Comparison of ENCODE assay signal across 8 cellular contexts in the genomic region with DNA sequence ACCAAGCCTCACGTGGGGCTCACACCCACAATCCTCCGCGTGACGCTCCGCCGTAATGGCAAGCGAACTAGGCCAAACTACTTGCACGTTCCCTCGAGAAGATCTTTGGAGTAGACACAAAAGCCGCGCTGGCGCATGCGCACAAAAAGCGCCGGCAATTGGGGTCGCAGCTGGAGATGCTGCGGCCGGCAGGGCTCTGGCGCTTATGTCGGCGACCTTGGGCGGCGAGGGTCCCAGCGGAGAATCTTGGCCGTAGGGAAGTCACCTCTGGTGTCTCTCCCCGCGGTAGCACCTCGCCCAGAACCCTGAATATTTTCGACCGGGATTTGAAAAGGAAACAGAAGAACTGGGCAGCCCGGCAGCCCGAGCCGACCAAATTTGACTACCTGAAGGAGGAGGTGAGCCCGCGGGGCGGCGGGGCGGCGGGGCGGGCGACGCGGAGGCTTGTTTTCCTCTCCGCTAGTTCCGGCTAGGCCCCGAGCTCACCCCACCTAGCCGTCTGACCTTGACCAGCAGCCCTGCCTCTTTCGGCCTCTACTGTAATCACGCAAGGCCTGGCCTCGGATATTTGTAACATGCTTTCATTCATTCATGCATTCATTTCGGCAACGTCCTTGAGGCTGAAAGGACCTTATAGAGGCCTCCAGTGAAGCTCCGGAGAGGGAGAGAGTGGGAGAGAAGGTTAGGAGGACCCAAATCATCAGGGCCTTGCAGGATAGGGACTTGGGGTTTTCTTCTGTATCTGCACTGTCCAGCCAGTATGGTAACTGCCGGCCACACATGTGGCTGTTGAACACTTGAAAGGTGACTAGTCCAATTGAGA. TPM values are rescaled to one million over a fixed set of nuclear protein-coding genes. Genes with fewer than 3 reads are reported as not detected.
A peak's percentile ranks its signal among the peaks of the same experiment; 100 is the strongest.
DNase-seq lines count a peak whose midpoint lies in the region; ATAC-seq, FAIRE-seq and TF ChIP-seq lines count a peak whose summit lies in the region.

A gene with protein sequence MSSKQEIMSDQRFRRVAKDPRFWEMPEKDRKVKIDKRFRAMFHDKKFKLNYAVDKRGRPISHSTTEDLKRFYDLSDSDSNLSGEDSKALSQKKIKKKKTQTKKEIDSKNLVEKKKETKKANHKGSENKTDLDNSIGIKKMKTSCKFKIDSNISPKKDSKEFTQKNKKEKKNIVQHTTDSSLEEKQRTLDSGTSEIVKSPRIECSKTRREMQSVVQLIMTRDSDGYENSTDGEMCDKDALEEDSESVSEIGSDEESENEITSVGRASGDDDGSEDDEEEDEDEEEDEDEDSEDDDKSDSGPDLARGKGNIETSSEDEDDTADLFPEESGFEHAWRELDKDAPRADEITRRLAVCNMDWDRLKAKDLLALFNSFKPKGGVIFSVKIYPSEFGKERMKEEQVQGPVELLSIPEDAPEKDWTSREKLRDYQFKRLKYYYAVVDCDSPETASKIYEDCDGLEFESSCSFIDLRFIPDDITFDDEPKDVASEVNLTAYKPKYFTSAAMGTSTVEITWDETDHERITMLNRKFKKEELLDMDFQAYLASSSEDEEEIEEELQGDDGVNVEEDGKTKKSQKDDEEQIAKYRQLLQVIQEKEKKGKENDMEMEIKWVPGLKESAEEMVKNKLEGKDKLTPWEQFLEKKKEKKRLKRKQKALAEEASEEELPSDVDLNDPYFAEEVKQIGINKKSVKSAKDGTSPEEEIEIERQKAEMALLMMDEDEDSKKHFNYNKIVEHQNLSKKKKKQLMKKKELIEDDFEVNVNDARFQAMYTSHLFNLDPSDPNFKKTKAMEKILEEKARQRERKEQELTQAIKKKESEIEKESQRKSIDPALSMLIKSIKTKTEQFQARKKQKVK (minus strand): TSS at position 27 of the 823 bp plus-strand sequence. CDS start 1,779 bp downstream, outside the sequence.
A gene with protein sequence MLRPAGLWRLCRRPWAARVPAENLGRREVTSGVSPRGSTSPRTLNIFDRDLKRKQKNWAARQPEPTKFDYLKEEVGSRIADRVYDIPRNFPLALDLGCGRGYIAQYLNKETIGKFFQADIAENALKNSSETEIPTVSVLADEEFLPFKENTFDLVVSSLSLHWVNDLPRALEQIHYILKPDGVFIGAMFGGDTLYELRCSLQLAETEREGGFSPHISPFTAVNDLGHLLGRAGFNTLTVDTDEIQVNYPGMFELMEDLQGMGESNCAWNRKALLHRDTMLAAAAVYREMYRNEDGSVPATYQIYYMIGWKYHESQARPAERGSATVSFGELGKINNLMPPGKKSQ (plus strand): TSS at position 136 of the 823 bp plus-strand sequence. CDS start 41 bp downstream, at position 177.

- H3K36me3 ChIP-seq in right atrium auricular region = peaks cover 31% of the 10 kb centered on the region
- H3K36me3 ChIP-seq in psoas muscle (ENCODE audit: insufficient read depth in 1 of 2, low read depth in 1 of 2) = peaks cover 12 to 64% of the 10 kb centered on the region in 2 donors

- peak within 1 kb of the TSS; percentile 60 to 75 for H3K4me3 ChIP-seq in right atrium auricular region
- peak within 1 kb of the TSS; percentile 98 for H3K4me3 ChIP-seq in psoas muscle

- FAIRE-seq in urothelium cell line (lab: Jason Lieb, UNC) = no peak

- DNase-seq in NCI-H187 (lab: John Stamatoyannopoulos, UW) (peak; percentile 42 to 72), T-helper 2 cell (peak; percentile 70 to 96 (median 89)), right atrium auricular region (ENCODE audit: low spot score) (peak; percentile 97), psoas muscle (peak; percentile 94 to 97), urothelium cell line (ENCODE audit: low spot score) (peak; percentile 91)

- H3K27me3 ChIP-seq in right atrium auricular region (no peaks in the 10 kb centered on the region), psoas muscle (ENCODE audit: insufficient read depth in 3 of 3, low read length in 2 of 3) (no peaks in the 10 kb centered on the region)

- peaks cover 0 to 33% of the 10 kb centered on the region in 2 donors for H3K4me1 ChIP-seq in right atrium auricular region
- H3K4me1 ChIP-seq in psoas muscle = peaks cover 36% of the 10 kb centered on the region

- whole genome bisulfite sequencing in psoas muscle, 3 donors = 0 to 1% (median 0%) methylated on average over 44 to 54 of the region's 54 CpGs

- H3K9me3 ChIP-seq in right atrium auricular region (no peaks in the 10 kb centered on the region), psoas muscle (no peaks in the 10 kb centered on the region)

- intact Hi-C loops in psoas muscle (cut with DNase I) = loop anchor here in 1 of 2 donors (1.0 kb wide), 1 partner anchor 16 kb away; no protein-coding TSS in a partner anchor

- TF ChIP-seq CTCF in right atrium auricular region (IDR thresholded peaks at IDR 0.05) (no peak), psoas muscle (IDR thresholded peaks at IDR 0.05) (peak; percentile 3)

- ATAC-seq in GM18498 (IDR thresholded peaks at IDR 0.05; ENCODE audit: unreplicated experiment) = peak; percentile 95
- peak; percentile 94 for ATAC-seq in HG02938 (IDR thresholded peaks at IDR 0.05; ENCODE audit: unreplicated experiment)
- ATAC-seq in psoas muscle = peak; percentile 96 to 100 (median 100)

- H3K27ac ChIP-seq in angular gyrus (ENCODE audit: low read depth, low read length) (peak within 1 kb of the TSS; percentile 85), right atrium auricular region (peak within 1 kb of the TSS; percentile 89 to 91), psoas muscle (peak within 1 kb of the TSS; percentile 98)

RNA-seq across cellular contexts. Expression of the first gene that starts in this region (rescaled TPM):
- total RNA-seq in right atrium auricular region (10 to 100 TPM; 10.4 to 11.1 TPM), psoas muscle (10 to 100 TPM; 15.1 to 22.8 (median 19.5) TPM)
- polyA plus RNA-seq in psoas muscle = 10 to 100 TPM in 2 of 3 donors, 1 to 10 TPM in 1; 9.0 to 20.7 (median 12.5) TPM

RNA-seq across cellular contexts. Expression of the second gene that starts in this region (rescaled TPM):
- 10 to 100 TPM; 25.2 to 29.9 TPM for total RNA-seq in right atrium auricular region
- 10 to 100 TPM; 28.2 to 49.7 (median 44.2) TPM for total RNA-seq in psoas muscle
- polyA plus RNA-seq in psoas muscle = 10 to 100 TPM; 32.5 to 44.4 (median 39.7) TPM

Comparison
In these comparisons a context has a peak if more than half of its experiments do, and no peak if none do; other contexts are left out.
1. Peak in every context shown above with its lines: DNase-seq, ATAC-seq, H3K4me3 ChIP-seq and H3K27ac ChIP-seq.